ENCODE assay signal across 3 cellular contexts in genomic region chr6:168459572-168459971, GRCh38.
"Had no signal": no experiment of that assay in that cellular context is flagged by ENCODE, and none has a peak within 500 bp of the region (broad histone marks: within the 10 kb centered on the region; RNA-seq: fewer than 3 reads in every experiment).

No MANE protein-coding gene starts in this region.

- ATAC-seq: GM12878 had no signal

- H3K4me3 ChIP-seq: GM12878 had no signal

- DNase-seq: GDM1, GF-D8 had no signal
